In genomic region chr3:159356606-159357005, GRCh38 we compare ENCODE assay signal across 24 cellular contexts.
A peak's percentile ranks its signal among the peaks of the same experiment; 100 is the strongest.
DNase-seq lines count a peak whose midpoint lies in the region; ATAC-seq and TF ChIP-seq lines count a peak whose summit lies in the region.
"Had no signal": no experiment of that assay in that cellular context is flagged by ENCODE, and none has a peak within 500 bp of the region (broad histone marks: within the 10 kb centered on the region; RNA-seq: fewer than 3 reads in every experiment).

No MANE protein-coding gene starts in this region.

- no peaks in the 10 kb centered on the region for H3K4me1 ChIP-seq in upper lobe of right lung
- H3K4me1 ChIP-seq: A549, pancreas, right lobe of liver had no signal

- H3K9me3 ChIP-seq in upper lobe of right lung, result no peaks in the 10 kb centered on the region
- H3K9me3 ChIP-seq: A549, esophagus muscularis mucosa, pancreas, right lobe of liver had no signal

- H3K27ac ChIP-seq in upper lobe of right lung, result no peak overlapping the region
- H3K27ac ChIP-seq: A549, esophagus muscularis mucosa, pancreas, right lobe of liver, RWPE1 had no signal

- no peaks in the 10 kb centered on the region for H3K27me3 ChIP-seq in upper lobe of right lung
- H3K27me3 ChIP-seq: esophagus muscularis mucosa, pancreas, right lobe of liver had no signal

- H3K4me3 ChIP-seq in upper lobe of right lung, result no peak overlapping the region
- H3K4me3 ChIP-seq: A549, esophagus muscularis mucosa, pancreas, right lobe of liver had no signal

- ATAC-seq in GM18498 (IDR thresholded peaks at IDR 0.05; ENCODE audit: unreplicated experiment) (peak; percentile 63), GM21360 (IDR thresholded peaks at IDR 0.05; ENCODE audit: unreplicated experiment) (peak; percentile 81), HG03432 (IDR thresholded peaks at IDR 0.05; ENCODE audit: unreplicated experiment) (peak; percentile 81), HG03025 (IDR thresholded peaks at IDR 0.05; ENCODE audit: low FRiP score, unreplicated experiment) (no peak), upper lobe of right lung (no peak), GM18861 (IDR thresholded peaks at IDR 0.05; ENCODE audit: unreplicated experiment) (no peak)
- ATAC-seq: A549; activated CD8-positive, alpha-beta T cell treated with anti-CD3 and anti-CD28 coated beads, Interleukin-2, amount 10 ng/mL, durations not matched to agents 7 days and 5 days; activated T-cell treated with anti-CD3 and anti-CD28 coated beads, Interleukin-2, amount 50 U/mL, for 4 hours; naive thymus-derived CD4-positive, alpha-beta T cell; pancreas; right lobe of liver had no signal

- TF ChIP-seq CTCF in upper lobe of right lung (IDR thresholded peaks at IDR 0.05), result no peak

- DNase-seq in globus pallidus (ENCODE audit: low spot score), result peak; percentile 81
- DNase-seq in upper lobe of right lung, result no peak
- DNase-seq in H4 (ENCODE audit: low spot score), result no peak
- DNase-seq: activated CD4-positive, CD25-positive, alpha-beta regulatory T cell; activated CD8-positive, alpha-beta T cell treated with anti-CD3 and anti-CD28 coated beads, Interleukin-2, amount 10 ng/mL, durations not matched to agents 7 days and 5 days; activated naive CD4-positive, alpha-beta T cell treated with anti-CD3 and anti-CD28 coated beads, Interleukin-2, amount 50 U/mL, for 16 hours; activated T-cell treated with anti-CD3 and anti-CD28 coated beads, Interleukin-2, amount 50 U/mL, for 4 hours; effector CD4-positive, alpha-beta T cell; EL; mammary epithelial cell; naive thymus-derived CD4-positive, alpha-beta T cell; NCI-H1417 treated with DMSO at 0.1 percent for 48 hours; NCI-H524; pancreas; right lobe of liver; stimulated activated CD4-positive, alpha-beta T cell treated with anti-CD3 and anti-CD28 coated beads, Interleukin-15, amount 100 ng/mL, for 24 hours had no signal

- intact Hi-C loops in upper lobe of right lung (cut with DNase I), result no loop called here

- no peaks in the 10 kb centered on the region for H3K36me3 ChIP-seq in upper lobe of right lung
- H3K36me3 ChIP-seq: esophagus muscularis mucosa, pancreas, right lobe of liver had no signal

Comparison
In these comparisons a context has a peak if more than half of its experiments do, and no peak if none do; other contexts are left out.
1. ATAC-seq: peak in GM18498 (single experiment), GM21360 (single experiment) and HG03432 (single experiment); none in HG03025 (single experiment), upper lobe of right lung (single experiment) and GM18861 (single experiment).